Comparison of ENCODE assay signal across 2 cellular contexts in the genomic region with DNA sequence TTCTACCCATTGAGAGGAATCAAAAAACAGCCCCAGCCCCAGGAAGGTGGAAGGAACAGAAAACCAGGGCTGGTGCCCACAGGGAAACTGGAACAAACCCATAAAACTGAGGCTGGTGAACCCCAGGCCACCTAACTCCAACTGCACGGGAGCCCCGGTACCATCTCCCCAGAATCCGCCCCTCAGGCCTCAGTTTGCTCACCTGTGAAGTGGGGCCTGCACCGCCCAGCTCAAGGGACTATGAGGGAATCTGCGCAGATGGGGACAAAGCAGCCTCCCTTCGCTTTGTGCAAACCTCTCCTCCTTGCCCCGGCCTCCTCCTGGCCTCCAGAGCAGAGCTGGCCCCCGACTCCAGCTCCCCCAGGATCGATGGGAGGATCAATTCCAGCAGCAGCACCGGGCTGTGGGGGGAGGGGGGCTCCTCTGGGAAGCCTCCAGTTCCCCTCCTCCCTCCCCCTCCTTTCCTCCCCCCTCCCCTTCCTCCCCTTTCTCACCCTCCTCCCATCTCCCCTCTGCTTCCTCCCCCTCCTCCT.
A peak's percentile ranks its signal among the peaks of the same experiment; 100 is the strongest.
TF ChIP-seq lines count a peak whose summit lies in the region.

No MANE protein-coding gene starts in this region.

TF ChIP-seq in HepG2, 621 proteins besides CTCF, POLR2A, EP300 and RAD21:
- TF ChIP-seq ZNF639 (CRISPR knock-in tag; conservative IDR thresholded peaks at IDR 0.05) (no peak), MAFF (IDR thresholded peaks at IDR 0.05; ENCODE audit: low read depth, low read length) (no peak), ZNF749 (CRISPR knock-in tag; IDR thresholded peaks at IDR 0.05; ENCODE audit: borderline replicate concordance) (no peak), ZNF629 (CRISPR knock-in tag; conservative IDR thresholded peaks at IDR 0.05) (peak; percentile 57), PAX8 (CRISPR knock-in tag; IDR thresholded peaks at IDR 0.05; ENCODE audit: borderline replicate concordance) (no peak), ZNF850 (CRISPR knock-in tag; conservative IDR thresholded peaks at IDR 0.05) (no peak), ZBTB14 (CRISPR knock-in tag; IDR thresholded peaks at IDR 0.05) (no peak), NFYB (CRISPR knock-in tag; IDR thresholded peaks at IDR 0.05) (no peak), PCBP1 (IDR thresholded peaks at IDR 0.05; ENCODE audit: borderline replicate concordance, low read depth, low read length) (peak; percentile 94)

TF ChIP-seq in K562, 482 proteins besides CTCF, POLR2A, EP300 and RAD21 (continues in another document):
- TF ChIP-seq ZNF3 (CRISPR knock-in tag; IDR thresholded peaks at IDR 0.05), result no peak
- TF ChIP-seq TARDBP (IDR thresholded peaks at IDR 0.05), result no peak
- no peak for TF ChIP-seq DDX20 (tag; IDR thresholded peaks at IDR 0.05; ENCODE audit: low read depth)
- no peak for TF ChIP-seq SMAD3 (CRISPR knock-in tag; conservative IDR thresholded peaks at IDR 0.05)
- no peak for TF ChIP-seq EWSR1 (IDR thresholded peaks at IDR 0.05; ENCODE audit: borderline replicate concordance, low read depth, partially characterized antibody)
- peak; percentile 90 for TF ChIP-seq ZNF263 (CRISPR knock-in tag; IDR thresholded peaks at IDR 0.05; ENCODE audit: borderline replicate concordance)
- TF ChIP-seq, protein P1, sequence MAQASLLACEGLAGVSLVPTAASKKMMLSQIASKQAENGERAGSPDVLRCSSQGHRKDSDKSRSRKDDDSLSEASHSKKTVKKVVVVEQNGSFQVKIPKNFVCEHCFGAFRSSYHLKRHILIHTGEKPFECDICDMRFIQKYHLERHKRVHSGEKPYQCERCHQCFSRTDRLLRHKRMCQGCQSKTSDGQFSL (CRISPR knock-in tag; IDR thresholded peaks at IDR 0.05), result 0 out of 2 replicates have a peak, but pooled peaks have one; percentile 35
- TF ChIP-seq, protein P1 (tag; IDR thresholded peaks at IDR 0.05), result no peak
- TF ChIP-seq, protein P2, sequence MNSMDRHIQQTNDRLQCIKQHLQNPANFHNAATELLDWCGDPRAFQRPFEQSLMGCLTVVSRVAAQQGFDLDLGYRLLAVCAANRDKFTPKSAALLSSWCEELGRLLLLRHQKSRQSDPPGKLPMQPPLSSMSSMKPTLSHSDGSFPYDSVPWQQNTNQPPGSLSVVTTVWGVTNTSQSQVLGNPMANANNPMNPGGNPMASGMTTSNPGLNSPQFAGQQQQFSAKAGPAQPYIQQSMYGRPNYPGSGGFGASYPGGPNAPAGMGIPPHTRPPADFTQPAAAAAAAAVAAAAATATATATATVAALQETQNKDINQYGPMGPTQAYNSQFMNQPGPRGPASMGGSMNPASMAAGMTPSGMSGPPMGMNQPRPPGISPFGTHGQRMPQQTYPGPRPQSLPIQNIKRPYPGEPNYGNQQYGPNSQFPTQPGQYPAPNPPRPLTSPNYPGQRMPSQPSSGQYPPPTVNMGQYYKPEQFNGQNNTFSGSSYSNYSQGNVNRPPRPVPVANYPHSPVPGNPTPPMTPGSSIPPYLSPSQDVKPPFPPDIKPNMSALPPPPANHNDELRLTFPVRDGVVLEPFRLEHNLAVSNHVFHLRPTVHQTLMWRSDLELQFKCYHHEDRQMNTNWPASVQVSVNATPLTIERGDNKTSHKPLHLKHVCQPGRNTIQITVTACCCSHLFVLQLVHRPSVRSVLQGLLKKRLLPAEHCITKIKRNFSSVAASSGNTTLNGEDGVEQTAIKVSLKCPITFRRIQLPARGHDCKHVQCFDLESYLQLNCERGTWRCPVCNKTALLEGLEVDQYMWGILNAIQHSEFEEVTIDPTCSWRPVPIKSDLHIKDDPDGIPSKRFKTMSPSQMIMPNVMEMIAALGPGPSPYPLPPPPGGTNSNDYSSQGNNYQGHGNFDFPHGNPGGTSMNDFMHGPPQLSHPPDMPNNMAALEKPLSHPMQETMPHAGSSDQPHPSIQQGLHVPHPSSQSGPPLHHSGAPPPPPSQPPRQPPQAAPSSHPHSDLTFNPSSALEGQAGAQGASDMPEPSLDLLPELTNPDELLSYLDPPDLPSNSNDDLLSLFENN (IDR thresholded peaks at IDR 0.05; ENCODE audit: low read depth in 2 of 2, low read length in 2 of 2), result no peak
- no peak for TF ChIP-seq ZBTB40 (IDR thresholded peaks at IDR 0.05)
- no peak for TF ChIP-seq ZBTB40 (CRISPR knock-in tag; IDR thresholded peaks at IDR 0.05)
- TF ChIP-seq E2F5 (CRISPR knock-in tag; IDR thresholded peaks at IDR 0.05), result no peak
- TF ChIP-seq EP400 (IDR thresholded peaks at IDR 0.05), result no peak
- no peak for TF ChIP-seq MEIS2 (IDR thresholded peaks at IDR 0.05; ENCODE audit: partially characterized antibody)
- TF ChIP-seq, protein P3, sequence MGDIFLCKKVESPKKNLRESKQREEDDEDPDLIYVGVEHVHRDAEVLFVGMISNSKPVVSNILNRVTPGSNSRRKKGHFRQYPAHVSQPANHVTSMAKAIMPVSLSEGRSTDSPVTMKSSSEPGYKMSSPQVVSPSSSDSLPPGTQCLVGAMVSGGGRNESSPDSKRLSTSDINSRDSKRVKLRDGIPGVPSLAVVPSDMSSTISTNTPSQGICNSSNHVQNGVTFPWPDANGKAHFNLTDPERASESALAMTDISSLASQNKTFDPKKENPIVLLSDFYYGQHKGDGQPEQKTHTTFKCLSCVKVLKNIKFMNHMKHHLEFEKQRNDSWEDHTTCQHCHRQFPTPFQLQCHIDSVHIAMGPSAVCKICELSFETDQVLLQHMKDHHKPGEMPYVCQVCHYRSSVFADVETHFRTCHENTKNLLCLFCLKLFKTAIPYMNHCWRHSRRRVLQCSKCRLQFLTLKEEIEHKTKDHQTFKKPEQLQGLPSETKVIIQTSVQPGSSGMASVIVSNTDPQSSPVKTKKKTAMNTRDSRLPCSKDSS (IDR thresholded peaks at IDR 0.05; ENCODE audit: low read depth, partially characterized antibody), result no peak
- TF ChIP-seq PRDM10 (IDR thresholded peaks at IDR 0.05; ENCODE audit: partially characterized antibody), result no peak
- no peak for TF ChIP-seq CGGBP1 (CRISPR knock-in tag; IDR thresholded peaks at IDR 0.05)
- no peak for TF ChIP-seq ELK1 (CRISPR knock-in tag; IDR thresholded peaks at IDR 0.05)
- TF ChIP-seq, protein P4, sequence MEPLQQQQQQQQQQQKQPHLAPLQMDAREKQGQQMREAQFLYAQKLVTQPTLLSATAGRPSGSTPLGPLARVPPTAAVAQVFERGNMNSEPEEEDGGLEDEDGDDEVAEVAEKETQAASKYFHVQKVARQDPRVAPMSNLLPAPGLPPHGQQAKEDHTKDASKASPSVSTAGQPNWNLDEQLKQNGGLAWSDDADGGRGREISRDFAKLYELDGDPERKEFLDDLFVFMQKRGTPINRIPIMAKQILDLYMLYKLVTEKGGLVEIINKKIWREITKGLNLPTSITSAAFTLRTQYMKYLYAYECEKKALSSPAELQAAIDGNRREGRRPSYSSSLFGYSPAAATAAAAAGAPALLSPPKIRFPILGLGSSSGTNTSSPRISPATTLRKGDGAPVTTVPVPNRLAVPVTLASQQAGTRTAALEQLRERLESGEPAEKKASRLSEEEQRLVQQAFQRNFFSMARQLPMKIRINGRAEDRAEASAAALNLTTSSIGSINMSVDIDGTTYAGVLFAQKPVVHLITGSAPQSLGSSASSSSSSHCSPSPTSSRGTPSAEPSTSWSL (CRISPR knock-in tag; IDR thresholded peaks at IDR 0.05; ENCODE audit: borderline replicate concordance), result no peak
- no peak for TF ChIP-seq SOX6 (IDR thresholded peaks at IDR 0.05)
- no peak for TF ChIP-seq ZEB2 (IDR thresholded peaks at IDR 0.05)
